ENCODE assay signal across 8 cellular contexts in genomic region chr4:56908206-56909082, GRCh38. TPM values are rescaled to one million over a fixed set of nuclear protein-coding genes. Genes with fewer than 3 reads are reported as not detected.
A peak's percentile ranks its signal among the peaks of the same experiment; 100 is the strongest.
DNase-seq lines count a peak whose midpoint lies in the region; ATAC-seq lines count a peak whose summit lies in the region.

No MANE protein-coding gene starts in this region.

- no peak overlapping the region for H3K23ac ChIP-seq in mesendoderm (ENCODE audit: low read length)

- H3K9ac ChIP-seq in mesendoderm (ENCODE audit: low read length) = peak overlapping the region; percentile 97

- ATAC-seq in GM18498 (IDR thresholded peaks at IDR 0.05; ENCODE audit: unreplicated experiment) = peak; percentile 74
- peak; percentile 58 for ATAC-seq in HG02588 (IDR thresholded peaks at IDR 0.05; ENCODE audit: unreplicated experiment)
- ATAC-seq in activated CD8-positive, alpha-beta T cell treated with anti-CD3 and anti-CD28 coated beads, Interleukin-2, amount 10 ng/mL, durations not matched to agents 7 days and 5 days = peak; percentile 76

- H3K27me3 ChIP-seq in effector memory CD4-positive, alpha-beta T cell (replicated peaks; ENCODE audit: control insufficient read depth, insufficient read depth, low read length, poor library complexity, severe bottlenecking) = no peaks in the 10 kb centered on the region
- H3K27me3 ChIP-seq in mesendoderm (ENCODE audit: insufficient read depth, low read length, poor library complexity) = no peaks in the 10 kb centered on the region

- CTCF ChIA-PET in activated CD8-positive, alpha-beta T cell treated with anti-CD3 and anti-CD28 coated beads, Interleukin-2, amount 10 ng/mL, durations not matched to agents 7 days and 5 days (lab: Charles Lee) = interaction anchor here (1.2 to 2.3 kb wide), 5 partner anchors 10 to 521 kb away, joined by 4 to 25 read pairs (median 6); partner anchors contain the start of genes AASDH, NOA1 and POLR2B

- H3K4ac ChIP-seq in mesendoderm (ENCODE audit: low read depth, low read length) = peak overlapping the region; percentile 95

- H3K56ac ChIP-seq in mesendoderm (ENCODE audit: low read length) = peak overlapping the region; percentile 97

- no peak overlapping the region for H2AK5ac ChIP-seq in mesendoderm (ENCODE audit: low read length)

- peak; percentile 43 for DNase-seq in MV-4-11 (lab: John Stamatoyannopoulos, UW)
- DNase-seq in activated CD8-positive, alpha-beta T cell treated with anti-CD3 and anti-CD28 coated beads, Interleukin-2, amount 10 ng/mL, durations not matched to agents 7 days and 5 days = peak; percentile 73
- peak; percentile 48 to 53 (median 49) for DNase-seq in effector memory CD4-positive, alpha-beta T cell
- DNase-seq in mesendoderm = peak; percentile 93
- peak; percentile 25 to 62 for DNase-seq in stimulated activated CD8-positive, alpha-beta memory T cell treated with anti-CD3 and anti-CD28 coated beads, Interleukin-15, amount 100 ng/mL, for 4 hours (ENCODE audit: low read depth in 2 of 2)
- no peak for DNase-seq in NCI-H2081 treated with DMSO at 0.1 percent for 48 hours (lab: John Stamatoyannopoulos, UW)

- H3K36me3 ChIP-seq in effector memory CD4-positive, alpha-beta T cell (ENCODE audit: control insufficient read depth, insufficient read depth, low read length) = no peaks in the 10 kb centered on the region
- no peaks in the 10 kb centered on the region for H3K36me3 ChIP-seq in mesendoderm (ENCODE audit: control insufficient read depth, insufficient read depth, low read length)

- H3K79me2 ChIP-seq in mesendoderm (ENCODE audit: control insufficient read depth, insufficient read depth, low read length) = peaks cover 39% of the 10 kb centered on the region

- H3K27me3 Mint-ChIP-seq in activated CD8-positive, alpha-beta T cell treated with anti-CD3 and anti-CD28 coated beads, Interleukin-2, amount 10 ng/mL, durations not matched to agents 7 days and 5 days (ENCODE audit: low read depth) = peaks cover 8% of the 10 kb centered on the region

- H3K27ac ChIP-seq in effector memory CD4-positive, alpha-beta T cell (ENCODE audit: insufficient read depth, low read length, poor library complexity, severe bottlenecking) = peak overlapping the region; percentile 91
- H3K27ac ChIP-seq in mesendoderm (ENCODE audit: low read depth, low read length) = peak overlapping the region; percentile 97

- peak overlapping the region; percentile 77 for H4K8ac ChIP-seq in mesendoderm (ENCODE audit: low read depth, low read length)

- H3K18ac ChIP-seq in mesendoderm (ENCODE audit: low read length) = peak overlapping the region; percentile 70

- peaks cover 7% of the 10 kb centered on the region for H3K79me1 ChIP-seq in mesendoderm (ENCODE audit: low read length)

- H3K4me1 ChIP-seq in effector memory CD4-positive, alpha-beta T cell (ENCODE audit: control insufficient read depth, insufficient read depth, low read length, poor library complexity, severe bottlenecking) = peaks cover 30% of the 10 kb centered on the region
- peaks cover 10% of the 10 kb centered on the region for H3K4me1 ChIP-seq in mesendoderm (ENCODE audit: control insufficient read depth, low read depth, low read length)

- POLR2A ChIA-PET in activated CD8-positive, alpha-beta T cell treated with anti-CD3 and anti-CD28 coated beads, Interleukin-2, amount 10 ng/mL, durations not matched to agents 7 days and 5 days (lab: Charles Lee) = interaction anchor here (0.7 to 5.3 kb wide), 4 partner anchors 10 to 472 kb away, joined by 3 to 90 read pairs (median 8); partner anchors contain the start of genes NOA1, PAICS, POLR2B and PPAT

- H3K36me3 Mint-ChIP-seq in activated CD8-positive, alpha-beta T cell treated with anti-CD3 and anti-CD28 coated beads, Interleukin-2, amount 10 ng/mL, durations not matched to agents 7 days and 5 days (ENCODE audit: low read depth) = peaks cover 24% of the 10 kb centered on the region

- H2BK5ac ChIP-seq in mesendoderm (ENCODE audit: low read length) = no peak overlapping the region

- H3K27ac Mint-ChIP-seq in activated CD8-positive, alpha-beta T cell treated with anti-CD3 and anti-CD28 coated beads, Interleukin-2, amount 10 ng/mL, durations not matched to agents 7 days and 5 days = peak overlapping the region; percentile 97

- no peaks in the 10 kb centered on the region for H3K9me3 ChIP-seq in effector memory CD4-positive, alpha-beta T cell (ENCODE audit: control insufficient read depth, low read length)

- no peaks in the 10 kb centered on the region for H3K9me3 Mint-ChIP-seq in activated CD8-positive, alpha-beta T cell treated with anti-CD3 and anti-CD28 coated beads, Interleukin-2, amount 10 ng/mL, durations not matched to agents 7 days and 5 days (ENCODE audit: insufficient read depth)

- peaks cover 39% of the 10 kb centered on the region for H3K4me1 Mint-ChIP-seq in activated CD8-positive, alpha-beta T cell treated with anti-CD3 and anti-CD28 coated beads, Interleukin-2, amount 10 ng/mL, durations not matched to agents 7 days and 5 days (ENCODE audit: low read depth)

- H2BK15ac ChIP-seq in mesendoderm (replicated peaks; ENCODE audit: low read depth) = no peak overlapping the region

- WGBS in mesendoderm (ENCODE audit: extremely low coverage, insufficient coverage, low lambda C conversion rate) = no CpG with 5 or more reads among the region's 110 CpGs

- H4K5ac ChIP-seq in mesendoderm (ENCODE audit: low read length) = no peak overlapping the region

- peak overlapping the region; percentile 44 for H3K4me2 ChIP-seq in mesendoderm (ENCODE audit: low read length)

- peak overlapping the region; percentile 98 for H3K4me3 ChIP-seq in effector memory CD4-positive, alpha-beta T cell (ENCODE audit: insufficient read depth, low read depth, low read length, poor library complexity, severe bottlenecking)
- peak overlapping the region; percentile 95 for H3K4me3 ChIP-seq in mesendoderm (ENCODE audit: low read length)

- peak overlapping the region; percentile 99 for H3K4me3 Mint-ChIP-seq in activated CD8-positive, alpha-beta T cell treated with anti-CD3 and anti-CD28 coated beads, Interleukin-2, amount 10 ng/mL, durations not matched to agents 7 days and 5 days

- peak overlapping the region; percentile 91 for H2BK120ac ChIP-seq in mesendoderm (ENCODE audit: low read depth, low read length)

RNA-seq across cellular contexts. Expression of gene REST, which starts 0.7 kb away (rescaled TPM):
- 10 to 100 TPM; 45.1 to 46.1 TPM for total RNA-seq in activated CD8-positive, alpha-beta T cell treated with anti-CD3 and anti-CD28 coated beads, Interleukin-2, amount 10 ng/mL, durations not matched to agents 7 days and 5 days
- polyA plus RNA-seq in mesendoderm (2013, experiment 1 of 2) = 35.6 TPM
- 36.6 TPM for polyA plus RNA-seq in mesendoderm (2013, experiment 2 of 2)
